In the genomic region with DNA sequence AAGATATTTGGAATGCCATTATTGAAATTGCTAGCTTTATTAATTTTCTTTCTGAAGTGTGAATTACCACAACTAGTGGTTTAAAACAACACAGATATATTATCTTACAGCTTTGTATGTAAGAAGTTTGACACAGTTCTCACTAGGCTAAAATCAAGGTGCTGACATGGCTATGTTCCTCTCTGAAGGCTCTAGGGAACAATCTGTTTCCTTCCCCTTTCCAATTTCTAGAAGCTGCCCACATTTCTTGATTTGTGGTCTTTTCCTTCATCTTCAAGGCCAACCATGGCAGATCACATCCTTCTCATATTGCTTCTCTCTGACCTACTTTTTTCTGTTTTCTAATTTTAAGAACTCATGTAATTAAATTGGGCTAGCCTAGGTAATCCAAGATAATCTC, we compare ENCODE assay signal across 1 cellular context.
TF ChIP-seq lines count a peak whose summit lies in the region.

No MANE protein-coding gene starts in this region.

TF ChIP-seq in GM23338, 12 proteins besides CTCF, POLR2A, EP300 and RAD21 (continued from another document):
- TF ChIP-seq, protein P1, sequence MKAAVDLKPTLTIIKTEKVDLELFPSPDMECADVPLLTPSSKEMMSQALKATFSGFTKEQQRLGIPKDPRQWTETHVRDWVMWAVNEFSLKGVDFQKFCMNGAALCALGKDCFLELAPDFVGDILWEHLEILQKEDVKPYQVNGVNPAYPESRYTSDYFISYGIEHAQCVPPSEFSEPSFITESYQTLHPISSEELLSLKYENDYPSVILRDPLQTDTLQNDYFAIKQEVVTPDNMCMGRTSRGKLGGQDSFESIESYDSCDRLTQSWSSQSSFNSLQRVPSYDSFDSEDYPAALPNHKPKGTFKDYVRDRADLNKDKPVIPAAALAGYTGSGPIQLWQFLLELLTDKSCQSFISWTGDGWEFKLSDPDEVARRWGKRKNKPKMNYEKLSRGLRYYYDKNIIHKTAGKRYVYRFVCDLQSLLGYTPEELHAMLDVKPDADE (IDR thresholded peaks at IDR 0.05), result no peak
